ENCODE assay signal across 25 cellular contexts in the genomic region with DNA sequence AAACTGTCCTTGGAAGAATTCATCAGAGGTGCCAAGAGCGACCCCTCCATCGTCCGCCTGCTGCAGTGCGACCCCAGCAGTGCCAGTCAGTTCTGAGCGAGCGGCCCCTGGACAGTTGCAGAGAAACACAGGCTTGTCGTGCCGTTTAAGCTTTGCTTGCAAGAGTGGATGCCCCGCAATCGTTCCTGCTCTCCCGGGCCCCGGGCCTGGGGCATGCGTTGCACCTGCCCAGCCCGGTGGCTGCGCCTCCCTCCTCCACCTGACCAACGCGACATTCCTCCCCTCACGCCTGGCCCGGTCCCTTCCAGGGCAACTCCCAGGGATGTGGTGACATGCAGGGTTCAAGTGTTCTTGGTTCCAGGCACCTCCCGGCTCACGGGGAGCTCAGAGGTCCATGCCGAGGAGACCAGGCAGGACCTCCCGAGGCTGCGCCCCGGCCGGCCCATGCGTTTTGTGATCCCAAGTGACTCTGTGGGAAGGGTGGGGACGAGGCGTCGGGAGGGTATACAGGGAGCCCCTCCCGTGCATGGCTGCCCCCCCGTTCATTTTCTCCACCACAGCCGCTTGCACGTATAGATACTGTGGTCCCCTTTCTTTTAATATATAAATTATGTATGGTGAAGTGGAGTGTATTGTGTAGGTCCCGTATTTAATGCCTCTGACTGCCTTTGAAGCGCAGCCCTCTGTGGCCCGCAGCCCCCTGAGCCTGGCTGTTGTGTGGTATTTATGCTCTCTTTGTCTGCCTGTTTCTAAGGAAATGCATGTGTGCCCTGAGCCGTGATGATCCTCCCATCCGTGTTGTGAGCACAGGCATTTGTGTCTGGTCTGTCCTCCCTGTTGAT. TPM values are rescaled to one million over a fixed set of nuclear protein-coding genes. Genes with fewer than 3 reads are reported as not detected.
A peak's percentile ranks its signal among the peaks of the same experiment; 100 is the strongest.
DNase-seq lines count a peak whose midpoint lies in the region; TF ChIP-seq lines count a peak whose summit lies in the region.
"Had no signal": no experiment of that assay in that cellular context is flagged by ENCODE, and none has a peak within 500 bp of the region (broad histone marks: within the 10 kb centered on the region; RNA-seq: fewer than 3 reads in every experiment).

No MANE protein-coding gene starts in this region.

- H2BK5ac ChIP-seq in neuronal stem cell (ENCODE audit: low read length), result peak overlapping the region; percentile 55

- CTCF ChIA-PET in RWPE1 (lab: Yijun Ruan, JAX), result no interaction called here

- H2BK12ac ChIP-seq in neuronal stem cell (ENCODE audit: low read length), result peak overlapping the region; percentile 65

- H3K4me3 ChIP-seq in esophagus muscularis mucosa (peak overlapping the region in 1 of 4 donors; percentile 25), neuronal stem cell (ENCODE audit: low read length in 2 of 2) (no peak overlapping the region)
- H3K4me3 ChIP-seq: lung, right atrium auricular region, tibial artery had no signal

- no peak overlapping the region for H4K8ac ChIP-seq in neuronal stem cell (ENCODE audit: low read depth, low read length)

- intact Hi-C loops in esophagus muscularis mucosa (cut with DNase I), result no loop called here

- H2BK15ac ChIP-seq in neuronal stem cell (ENCODE audit: low read length), result peak overlapping the region; percentile 7

- peak overlapping the region; percentile 39 for H3K23ac ChIP-seq in neuronal stem cell (ENCODE audit: low read depth, low read length, poor library complexity)

- no peaks in the 10 kb centered on the region for H3K9me3 ChIP-seq in esophagus muscularis mucosa
- H3K9me3 ChIP-seq in neuronal stem cell (replicated peaks in 1 of 2; ENCODE audit: control insufficient read depth in 2 of 2, insufficient read depth in 1 of 2, low read depth in 1 of 2, low read length in 2 of 2), result no peaks in the 10 kb centered on the region
- H3K9me3 ChIP-seq: right atrium auricular region, tibial artery had no signal

- H3K27ac ChIP-seq in RWPE1 (0 out of 2 replicates have a peak overlapping the region, but pooled peaks have one; percentile 15), esophagus muscularis mucosa (replicated peaks in 1 of 4) (peak overlapping the region; percentile 16 to 59 (median 46)), neuronal stem cell (replicated peaks; ENCODE audit: low read length) (no peak overlapping the region)
- H3K27ac ChIP-seq: right atrium auricular region, tibial artery had no signal

- peaks cover 1 to 21% (median 18%) of the 10 kb centered on the region in 4 donors for H3K4me1 ChIP-seq in esophagus muscularis mucosa
- H3K4me1 ChIP-seq in neuronal stem cell (ENCODE audit: control insufficient read depth in 2 of 2, insufficient read depth in 1 of 2, low read depth in 1 of 2, low read length in 2 of 2), result peaks cover 17 to 29% of the 10 kb centered on the region in 2 donors
- H3K4me1 ChIP-seq: right atrium auricular region had no signal

- H3K27me3 ChIP-seq in esophagus muscularis mucosa (peaks cover 0 to 7% (median 0%) of the 10 kb centered on the region in 4 donors), neuronal stem cell (ENCODE audit: control insufficient read depth in 3 of 3, insufficient read depth in 3 of 3, low read depth in 1 of 3, low read length in 3 of 3) (peaks cover 0 to 7% (median 0%) of the 10 kb centered on the region in 3 experiments)
- H3K27me3 ChIP-seq: right atrium auricular region, tibial artery had no signal

- peaks cover 2% of the 10 kb centered on the region for H3K79me1 ChIP-seq in neuronal stem cell (ENCODE audit: low read depth, low read length)

- peaks cover 11 to 61% (median 50%) of the 10 kb centered on the region in 4 donors for H3K36me3 ChIP-seq in esophagus muscularis mucosa
- no peaks in the 10 kb centered on the region for H3K36me3 ChIP-seq in neuronal stem cell (replicated peaks in 1 of 2; ENCODE audit: control insufficient read depth in 2 of 2, insufficient read depth in 2 of 2, low read length in 2 of 2)

- H3K9ac ChIP-seq in neuronal stem cell (ENCODE audit: low read depth, low read length, poor library complexity), result peak overlapping the region; percentile 25

- no peak for TF ChIP-seq POLR2A in esophagus muscularis mucosa (IDR thresholded peaks at IDR 0.05; ENCODE audit: low read depth)

- no peak overlapping the region for H2BK120ac ChIP-seq in neuronal stem cell (ENCODE audit: low read depth, low read length)

- peak overlapping the region; percentile 84 for H3K14ac ChIP-seq in neuronal stem cell (ENCODE audit: low read length)

- peak; percentile 58 for DNase-seq in EH (ENCODE audit: low read depth)
- no peak for DNase-seq in RWPE1 (ENCODE audit: low spot score)
- DNase-seq in esophagus muscularis mucosa (ENCODE audit: extremely low spot score), result no peak
- DNase-seq in neuronal stem cell (ENCODE audit: low spot score), result no peak
- no peak for DNase-seq in NCI-H748 treated with DMSO at 0.1 percent for 48 hours (lab: John Stamatoyannopoulos, UW)
- no peak for DNase-seq in DMS153 treated with DMSO at 0.1 percent for 48 hours (lab: John Stamatoyannopoulos, UW; ENCODE audit: unreplicated experiment)
- no peak for DNase-seq in mesenteric fat pad (ENCODE audit: low spot score)
- no peak for DNase-seq in AG08396 (ENCODE audit: low spot score)
- DNase-seq: activated CD4-positive, CD25-positive, alpha-beta regulatory T cell treated with anti-CD3 and anti-CD28 coated beads, Interleukin-2, amount 50 U/mL, for 72 hours; activated CD8-positive, alpha-beta T cell treated with anti-CD3 and anti-CD28 coated beads, Interleukin-2, amount 10 ng/mL, durations not matched to agents 7 days and 5 days; CD4-positive, CD25-positive, alpha-beta regulatory T cell; cortex of kidney; DMS 273 treated with DMSO at 0.1 percent for 48 hours; glutamatergic neuron; NCI-H1105 treated with DMSO at 0.1 percent for 48 hours; NCI-H2029; NCI-H345; NCI-H82; SHP77 treated with DMSO at 0.1 percent for 48 hours; stimulated activated CD4-positive, alpha-beta T cell treated with anti-CD3 and anti-CD28 coated beads, Interleukin-12 subunit alpha, Interleukin-12 subunit beta, amount 100 ng/mL, for 4 hours; stimulated activated naive CD8-positive, alpha-beta T cell treated with anti-CD3 and anti-CD28 coated beads, Interleukin-15, amount 100 ng/mL, for 72 hours; T-helper 1 cell; tibial artery had no signal

- H3K4me2 ChIP-seq in neuronal stem cell (ENCODE audit: insufficient read depth, low read length, poor library complexity, severe bottlenecking), result no peak overlapping the region

- no peak overlapping the region for H4K91ac ChIP-seq in neuronal stem cell (ENCODE audit: low read depth, low read length, poor library complexity)

- TF ChIP-seq CTCF in RWPE1 (conservative IDR thresholded peaks at IDR 0.05; ENCODE audit: low read depth), result no peak
- no peak for TF ChIP-seq CTCF in esophagus muscularis mucosa (IDR thresholded peaks at IDR 0.05)

- 94% methylated on average over 29 of the region's 39 CpGs for WGBS in esophagus muscularis mucosa
- WGBS in neuronal stem cell (ENCODE audit: extremely low coverage in 2 of 2, insufficient read length in 2 of 2, insufficient replicate concordance in 1 of 2), 2 donors, result no CpG with 5 or more reads among the region's 39 CpGs

- no peak for TF ChIP-seq EP300 in esophagus muscularis mucosa (IDR thresholded peaks at IDR 0.05)

- peak overlapping the region; percentile 80 for H2AFZ ChIP-seq in neuronal stem cell (ENCODE audit: low read length)

- H3K18ac ChIP-seq in neuronal stem cell (ENCODE audit: low read length), result peak overlapping the region; percentile 86

- POLR2A ChIA-PET in RWPE1 (lab: Yijun Ruan, JAX; ENCODE audit: low non-redundant PET), result no interaction called here

- H3K4ac ChIP-seq in neuronal stem cell (ENCODE audit: low read length), result peak overlapping the region; percentile 59

- peak overlapping the region; percentile 86 for H2AK5ac ChIP-seq in neuronal stem cell (ENCODE audit: low read depth, low read length)

RNA-seq across cellular contexts. Expression of a gene that starts 21.2 kb away (rescaled TPM):
- 100 to 1,000 TPM; 105 to 142 (median 121) TPM for total RNA-seq in esophagus muscularis mucosa
- 196 TPM for polyA plus RNA-seq in neuronal stem cell (2013, experiment 1 of 2)
- 192 TPM for polyA plus RNA-seq in neuronal stem cell (2013, experiment 2 of 2)
- total RNA-seq in mesenteric fat pad, result 32.8 TPM
